ENCODE assay signal across 2 cellular contexts in genomic region chr1:153095764-153096163, GRCh38.
TF ChIP-seq lines count a peak whose summit lies in the region.

No MANE protein-coding gene starts in this region.

TF ChIP-seq in GM23338, 12 proteins besides CTCF, POLR2A, EP300 and RAD21:
- no peak for TF ChIP-seq JUNB (IDR thresholded peaks at IDR 0.05; ENCODE audit: unreplicated experiment)
- TF ChIP-seq REST (IDR thresholded peaks at IDR 0.05; ENCODE audit: unreplicated experiment) = no peak
- TF ChIP-seq EZH2 (IDR thresholded peaks at IDR 0.05; ENCODE audit: low read depth, unreplicated experiment) = no peak
- TF ChIP-seq, protein P1, sequence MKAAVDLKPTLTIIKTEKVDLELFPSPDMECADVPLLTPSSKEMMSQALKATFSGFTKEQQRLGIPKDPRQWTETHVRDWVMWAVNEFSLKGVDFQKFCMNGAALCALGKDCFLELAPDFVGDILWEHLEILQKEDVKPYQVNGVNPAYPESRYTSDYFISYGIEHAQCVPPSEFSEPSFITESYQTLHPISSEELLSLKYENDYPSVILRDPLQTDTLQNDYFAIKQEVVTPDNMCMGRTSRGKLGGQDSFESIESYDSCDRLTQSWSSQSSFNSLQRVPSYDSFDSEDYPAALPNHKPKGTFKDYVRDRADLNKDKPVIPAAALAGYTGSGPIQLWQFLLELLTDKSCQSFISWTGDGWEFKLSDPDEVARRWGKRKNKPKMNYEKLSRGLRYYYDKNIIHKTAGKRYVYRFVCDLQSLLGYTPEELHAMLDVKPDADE (IDR thresholded peaks at IDR 0.05) = no peak
- TF ChIP-seq, protein P2, sequence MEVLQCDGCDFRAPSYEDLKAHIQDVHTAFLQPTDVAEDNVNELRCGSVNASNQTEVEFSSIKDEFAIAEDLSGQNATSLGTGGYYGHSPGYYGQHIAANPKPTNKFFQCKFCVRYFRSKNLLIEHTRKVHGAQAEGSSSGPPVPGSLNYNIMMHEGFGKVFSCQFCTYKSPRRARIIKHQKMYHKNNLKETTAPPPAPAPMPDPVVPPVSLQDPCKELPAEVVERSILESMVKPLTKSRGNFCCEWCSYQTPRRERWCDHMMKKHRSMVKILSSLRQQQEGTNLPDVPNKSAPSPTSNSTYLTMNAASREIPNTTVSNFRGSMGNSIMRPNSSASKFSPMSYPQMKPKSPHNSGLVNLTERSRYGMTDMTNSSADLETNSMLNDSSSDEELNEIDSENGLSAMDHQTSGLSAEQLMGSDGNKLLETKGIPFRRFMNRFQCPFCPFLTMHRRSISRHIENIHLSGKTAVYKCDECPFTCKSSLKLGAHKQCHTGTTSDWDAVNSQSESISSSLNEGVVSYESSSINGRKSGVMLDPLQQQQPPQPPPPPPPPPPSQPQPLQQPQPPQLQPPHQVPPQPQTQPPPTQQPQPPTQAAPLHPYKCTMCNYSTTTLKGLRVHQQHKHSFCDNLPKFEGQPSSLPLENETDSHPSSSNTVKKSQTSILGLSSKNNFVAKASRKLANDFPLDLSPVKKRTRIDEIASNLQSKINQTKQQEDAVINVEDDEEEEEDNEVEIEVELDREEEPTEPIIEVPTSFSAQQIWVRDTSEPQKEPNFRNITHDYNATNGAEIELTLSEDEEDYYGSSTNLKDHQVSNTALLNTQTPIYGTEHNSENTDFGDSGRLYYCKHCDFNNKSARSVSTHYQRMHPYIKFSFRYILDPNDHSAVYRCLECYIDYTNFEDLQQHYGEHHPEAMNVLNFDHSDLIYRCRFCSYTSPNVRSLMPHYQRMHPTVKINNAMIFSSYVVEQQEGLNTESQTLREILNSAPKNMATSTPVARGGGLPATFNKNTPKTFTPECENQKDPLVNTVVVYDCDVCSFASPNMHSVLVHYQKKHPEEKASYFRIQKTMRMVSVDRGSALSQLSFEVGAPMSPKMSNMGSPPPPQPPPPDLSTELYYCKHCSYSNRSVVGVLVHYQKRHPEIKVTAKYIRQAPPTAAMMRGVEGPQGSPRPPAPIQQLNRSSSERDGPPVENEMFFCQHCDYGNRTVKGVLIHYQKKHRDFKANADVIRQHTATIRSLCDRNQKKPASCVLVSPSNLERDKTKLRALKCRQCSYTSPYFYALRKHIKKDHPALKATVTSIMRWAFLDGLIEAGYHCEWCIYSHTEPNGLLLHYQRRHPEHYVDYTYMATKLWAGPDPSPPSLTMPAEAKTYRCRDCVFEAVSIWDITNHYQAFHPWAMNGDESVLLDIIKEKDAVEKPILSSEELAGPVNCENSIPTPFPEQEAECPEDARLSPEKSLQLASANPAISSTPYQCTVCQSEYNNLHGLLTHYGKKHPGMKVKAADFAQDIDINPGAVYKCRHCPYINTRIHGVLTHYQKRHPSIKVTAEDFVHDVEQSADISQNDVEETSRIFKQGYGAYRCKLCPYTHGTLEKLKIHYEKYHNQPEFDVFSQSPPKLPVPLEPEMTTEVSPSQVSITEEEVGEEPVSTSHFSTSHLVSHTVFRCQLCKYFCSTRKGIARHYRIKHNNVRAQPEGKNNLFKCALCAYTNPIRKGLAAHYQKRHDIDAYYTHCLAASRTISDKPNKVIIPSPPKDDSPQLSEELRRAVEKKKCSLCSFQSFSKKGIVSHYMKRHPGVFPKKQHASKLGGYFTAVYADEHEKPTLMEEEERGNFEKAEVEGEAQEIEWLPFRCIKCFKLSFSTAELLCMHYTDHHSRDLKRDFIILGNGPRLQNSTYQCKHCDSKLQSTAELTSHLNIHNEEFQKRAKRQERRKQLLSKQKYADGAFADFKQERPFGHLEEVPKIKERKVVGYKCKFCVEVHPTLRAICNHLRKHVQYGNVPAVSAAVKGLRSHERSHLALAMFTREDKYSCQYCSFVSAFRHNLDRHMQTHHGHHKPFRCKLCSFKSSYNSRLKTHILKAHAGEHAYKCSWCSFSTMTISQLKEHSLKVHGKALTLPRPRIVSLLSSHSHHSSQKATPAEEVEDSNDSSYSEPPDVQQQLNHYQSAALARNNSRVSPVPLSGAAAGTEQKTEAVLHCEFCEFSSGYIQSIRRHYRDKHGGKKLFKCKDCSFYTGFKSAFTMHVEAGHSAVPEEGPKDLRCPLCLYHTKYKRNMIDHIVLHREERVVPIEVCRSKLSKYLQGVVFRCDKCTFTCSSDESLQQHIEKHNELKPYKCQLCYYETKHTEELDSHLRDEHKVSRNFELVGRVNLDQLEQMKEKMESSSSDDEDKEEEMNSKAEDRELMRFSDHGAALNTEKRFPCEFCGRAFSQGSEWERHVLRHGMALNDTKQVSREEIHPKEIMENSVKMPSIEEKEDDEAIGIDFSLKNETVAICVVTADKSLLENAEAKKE (CRISPR knock-in tag; IDR thresholded peaks at IDR 0.05) = no peak
TF ChIP-seq in GM23338: peak in this region for 0.

TF ChIP-seq in endothelial cell of umbilical vein, 7 proteins besides CTCF, POLR2A, EP300 and RAD21:
- TF ChIP-seq FOS (IDR thresholded peaks at IDR 0.05; ENCODE audit: borderline replicate concordance, insufficient read depth, low read length) (no peak), GATA2 (IDR thresholded peaks at IDR 0.05; ENCODE audit: insufficient read depth, insufficient read length, low read depth, low read length) (peak; percentile 74)
